In genomic region chr18:56654280-56654679, GRCh38 we compare ENCODE assay signal across 7 cellular contexts. TPM values are rescaled to one million over a fixed set of nuclear protein-coding genes. Genes with fewer than 3 reads are reported as not detected.
DNase-seq lines count a peak whose midpoint lies in the region; ATAC-seq and TF ChIP-seq lines count a peak whose summit lies in the region.
"Not testable (repeated sequence)": the region's sequence is repeated elsewhere in the genome, so short reads cannot be mapped to it uniquely, and the experiment has no call there.

No MANE protein-coding gene starts in this region.

- peak overlapping the region; percentile 0 for H3K4me3 Mint-ChIP-seq in CD4-positive, alpha-beta T cell
- H3K4me3 Mint-ChIP-seq in T-cell: peak overlapping the region in 1 of 3 donors; percentile 27
- H3K4me3 Mint-ChIP-seq in activated CD4-positive, alpha-beta T cell treated with anti-CD3 and anti-CD28 coated beads, Interleukin-2, amount 10 ng/mL, durations not matched to agents 7 days and 5 days: not testable (repeated sequence)
- H3K4me3 Mint-ChIP-seq in activated T-helper 17 cell treated with anti-CD3 and anti-CD28 coated beads, Interleukin-2, amount 50 U/mL, for 72 hours: peak overlapping the region; percentile 99
- peak overlapping the region in 8 of 10 donors; percentile 12 to 96 (median 36) for H3K4me3 Mint-ChIP-seq in naive thymus-derived CD4-positive, alpha-beta T cell
- peak overlapping the region; percentile 20 to 52 (median 21) for H3K4me3 Mint-ChIP-seq in nephron

- H3K4me3 ChIP-seq in naive thymus-derived CD4-positive, alpha-beta T cell (ENCODE audit: low read length): not testable (repeated sequence)

- POLR2A ChIA-PET in CD4-positive, alpha-beta T cell (lab: Charles Lee); T-cell (lab: Charles Lee); activated CD4-positive, alpha-beta T cell treated with anti-CD3 and anti-CD28 coated beads, Interleukin-2, amount 10 ng/mL, durations not matched to agents 7 days and 5 days (lab: Charles Lee); naive thymus-derived CD4-positive, alpha-beta T cell (lab: Charles Lee): not testable (repeated sequence)

- not testable (repeated sequence) for H3K27me3 Mint-ChIP-seq in CD4-positive, alpha-beta T cell; T-cell; activated CD4-positive, alpha-beta T cell treated with anti-CD3 and anti-CD28 coated beads, Interleukin-2, amount 10 ng/mL, durations not matched to agents 7 days and 5 days; activated T-helper 17 cell treated with anti-CD3 and anti-CD28 coated beads, Interleukin-2, amount 50 U/mL, for 72 hours; naive thymus-derived CD4-positive, alpha-beta T cell; nephron (ENCODE audit: low read depth)

- H3K36me3 Mint-ChIP-seq in CD4-positive, alpha-beta T cell (ENCODE audit: low read depth): peaks cover 19% of the 10 kb centered on the region
- not testable (repeated sequence) for H3K36me3 Mint-ChIP-seq in T-cell; activated T-helper 17 cell treated with anti-CD3 and anti-CD28 coated beads, Interleukin-2, amount 50 U/mL, for 72 hours (ENCODE audit: low read depth)
- peaks cover 33% of the 10 kb centered on the region for H3K36me3 Mint-ChIP-seq in activated CD4-positive, alpha-beta T cell treated with anti-CD3 and anti-CD28 coated beads, Interleukin-2, amount 10 ng/mL, durations not matched to agents 7 days and 5 days (ENCODE audit: low read depth)
- H3K36me3 Mint-ChIP-seq in activated naive CD4-positive, alpha-beta T cell treated with anti-CD3 and anti-CD28 coated beads, Interleukin-2, amount 50 U/mL, for 72 hours: peaks cover 30 to 31% of the 10 kb centered on the region in 2 donors
- H3K36me3 Mint-ChIP-seq in naive thymus-derived CD4-positive, alpha-beta T cell: peaks cover 0 to 19% (median 5%) of the 10 kb centered on the region in 5 donors
- peaks cover 12% of the 10 kb centered on the region for H3K36me3 Mint-ChIP-seq in nephron (ENCODE audit: low read depth)

- not testable (repeated sequence) for TF ChIP-seq CTCF in CD4-positive, alpha-beta T cell (IDR thresholded peaks at IDR 0.05); nephron (IDR thresholded peaks at IDR 0.05; ENCODE audit: unreplicated experiment in 3 of 3)

- H3K27me3 ChIP-seq in CD4-positive, alpha-beta T cell (ENCODE audit: control insufficient read depth, insufficient read depth, low read length); naive thymus-derived CD4-positive, alpha-beta T cell (ENCODE audit: control insufficient read depth in 2 of 2, insufficient read depth in 2 of 2, low read length in 2 of 2): not testable (repeated sequence)

- not testable (repeated sequence) for H3K9me3 Mint-ChIP-seq in CD4-positive, alpha-beta T cell; T-cell; activated CD4-positive, alpha-beta T cell treated with anti-CD3 and anti-CD28 coated beads, Interleukin-2, amount 10 ng/mL, durations not matched to agents 7 days and 5 days; activated T-helper 17 cell treated with anti-CD3 and anti-CD28 coated beads, Interleukin-2, amount 50 U/mL, for 72 hours; naive thymus-derived CD4-positive, alpha-beta T cell; nephron
- peaks cover 5 to 14% of the 10 kb centered on the region in 2 donors for H3K9me3 Mint-ChIP-seq in activated naive CD4-positive, alpha-beta T cell treated with anti-CD3 and anti-CD28 coated beads, Interleukin-2, amount 50 U/mL, for 72 hours

- H3K36me3 ChIP-seq in naive thymus-derived CD4-positive, alpha-beta T cell (ENCODE audit: control insufficient read depth in 2 of 3, insufficient read depth in 3 of 3, low read length in 3 of 3): not testable (repeated sequence)

- not testable (repeated sequence) for H3K27ac ChIP-seq in CD4-positive, alpha-beta T cell (ENCODE audit: low read depth, low read length); naive thymus-derived CD4-positive, alpha-beta T cell (ENCODE audit: low read depth, low read length)

- CTCF ChIA-PET in CD4-positive, alpha-beta T cell (lab: Charles Lee); T-cell (lab: Charles Lee); naive thymus-derived CD4-positive, alpha-beta T cell (lab: Charles Lee): not testable (repeated sequence)
- CTCF ChIA-PET in activated CD4-positive, alpha-beta T cell treated with anti-CD3 and anti-CD28 coated beads, Interleukin-2, amount 10 ng/mL, durations not matched to agents 7 days and 5 days (lab: Charles Lee): interaction anchor here (1.1 kb wide), 1 partner anchor 31 kb away, joined by 4 read pairs; no protein-coding TSS in a partner anchor

- not testable (repeated sequence) for H3K9me3 ChIP-seq in CD4-positive, alpha-beta T cell (ENCODE audit: control insufficient read depth, low read length); naive thymus-derived CD4-positive, alpha-beta T cell (ENCODE audit: control insufficient read depth in 2 of 3, low read length in 3 of 3)

- H3K4me1 Mint-ChIP-seq in CD4-positive, alpha-beta T cell (ENCODE audit: low read depth): peaks cover 61% of the 10 kb centered on the region
- H3K4me1 Mint-ChIP-seq in T-cell (peaks cover 60 to 68% (median 63%) of the 10 kb centered on the region in 3 donors), nephron (peaks cover 19% of the 10 kb centered on the region)
- H3K4me1 Mint-ChIP-seq in activated CD4-positive, alpha-beta T cell treated with anti-CD3 and anti-CD28 coated beads, Interleukin-2, amount 10 ng/mL, durations not matched to agents 7 days and 5 days: peaks cover 48% of the 10 kb centered on the region
- H3K4me1 Mint-ChIP-seq in activated T-helper 17 cell treated with anti-CD3 and anti-CD28 coated beads, Interleukin-2, amount 50 U/mL, for 72 hours: peaks cover 41% of the 10 kb centered on the region
- peaks cover 37 to 74% (median 65%) of the 10 kb centered on the region in 7 donors for H3K4me1 Mint-ChIP-seq in naive thymus-derived CD4-positive, alpha-beta T cell

- peaks cover 19 to 27% of the 10 kb centered on the region in 2 donors for H3K4me1 ChIP-seq in naive thymus-derived CD4-positive, alpha-beta T cell (ENCODE audit: control insufficient read depth in 2 of 2, insufficient read depth in 2 of 2, low read length in 2 of 2)

- DNase-seq in CD4-positive, alpha-beta T cell; T-cell; activated CD4-positive, alpha-beta T cell treated with anti-CD3 and anti-CD28 coated beads, Interleukin-2, amount 10 ng/mL, durations not matched to agents 7 days and 5 days; activated naive CD4-positive, alpha-beta T cell treated with anti-CD3 and anti-CD28 coated beads, Interleukin-2, amount 50 U/mL, for 72 hours (ENCODE audit: low spot score in 2 of 2); naive thymus-derived CD4-positive, alpha-beta T cell: not testable (repeated sequence)

- ATAC-seq in CD4-positive, alpha-beta T cell (ENCODE audit: poor library complexity); T-cell (replicated peaks in 1 of 4); activated T-helper 17 cell treated with anti-CD3 and anti-CD28 coated beads, Interleukin-2, amount 50 U/mL, for 72 hours (replicated peaks); activated naive CD4-positive, alpha-beta T cell treated with anti-CD3 and anti-CD28 coated beads, Interleukin-2, amount 50 U/mL, for 72 hours; naive thymus-derived CD4-positive, alpha-beta T cell: not testable (repeated sequence)

- peak overlapping the region; percentile 93 for H3K27ac Mint-ChIP-seq in CD4-positive, alpha-beta T cell
- H3K27ac Mint-ChIP-seq in T-cell: peak overlapping the region; percentile 52 to 71
- H3K27ac Mint-ChIP-seq in activated CD4-positive, alpha-beta T cell treated with anti-CD3 and anti-CD28 coated beads, Interleukin-2, amount 10 ng/mL, durations not matched to agents 7 days and 5 days: peak overlapping the region; percentile 70
- H3K27ac Mint-ChIP-seq in activated T-helper 17 cell treated with anti-CD3 and anti-CD28 coated beads, Interleukin-2, amount 50 U/mL, for 72 hours; nephron: not testable (repeated sequence)
- H3K27ac Mint-ChIP-seq in activated naive CD4-positive, alpha-beta T cell treated with anti-CD3 and anti-CD28 coated beads, Interleukin-2, amount 50 U/mL, for 72 hours: peak overlapping the region; percentile 53 to 97
- peak overlapping the region in 8 of 9 donors; percentile 34 to 93 (median 60) for H3K27ac Mint-ChIP-seq in naive thymus-derived CD4-positive, alpha-beta T cell

- intact Hi-C loops in CD4-positive, alpha-beta T cell (cut with DNase I, micrococcal nuclease): loop anchor here in 1 of 2 experiments (5.0 kb wide), 3 partner anchors 53 to 1062 kb away; partner anchors contain the start of gene FECH
- intact Hi-C loops in naive thymus-derived CD4-positive, alpha-beta T cell (cut with micrococcal nuclease): loop anchor here (5.0 kb wide), 2 partner anchors 933 to 1067 kb away; partner anchors contain the start of genes TCF4 (in 2 of the 2) and FECH (in 1 of the 2)

RNA-seq across cellular contexts. Expression of gene WDR7, which starts 3.1 kb away (rescaled TPM):
- total RNA-seq in CD4-positive, alpha-beta T cell: 10 to 100 TPM; 28.8 to 30.5 TPM
- total RNA-seq in T-cell: 10 to 100 TPM; 35.9 to 65.6 (median 41.5) TPM
- 10 to 100 TPM; 41.5 to 44.3 TPM for total RNA-seq in activated CD4-positive, alpha-beta T cell treated with anti-CD3 and anti-CD28 coated beads, Interleukin-2, amount 10 ng/mL, durations not matched to agents 7 days and 5 days
- total RNA-seq in activated T-helper 17 cell treated with anti-CD3 and anti-CD28 coated beads, Interleukin-2, amount 50 U/mL, for 72 hours: 10 to 100 TPM; 24.9 to 27.4 TPM
- total RNA-seq in activated naive CD4-positive, alpha-beta T cell treated with anti-CD3 and anti-CD28 coated beads, Interleukin-2, amount 50 U/mL, for 72 hours: 10 to 100 TPM; 21.9 to 33.7 TPM
- 10 to 100 TPM; 44.2 to 59.8 (median 51.6) TPM for total RNA-seq in naive thymus-derived CD4-positive, alpha-beta T cell
- polyA plus RNA-seq in naive thymus-derived CD4-positive, alpha-beta T cell: 10 to 100 TPM; 28.3 to 31.9 TPM

RNA-seq across cellular contexts. Expression of gene TXNL1, which starts 15.9 kb away (rescaled TPM):
- 10 to 100 TPM; 41.5 to 41.6 TPM for total RNA-seq in CD4-positive, alpha-beta T cell
- total RNA-seq in T-cell: 10 to 100 TPM; 33.6 to 40.2 (median 35.7) TPM
- total RNA-seq in activated CD4-positive, alpha-beta T cell treated with anti-CD3 and anti-CD28 coated beads, Interleukin-2, amount 10 ng/mL, durations not matched to agents 7 days and 5 days: 10 to 100 TPM; 52.9 to 58.6 TPM
- total RNA-seq in activated T-helper 17 cell treated with anti-CD3 and anti-CD28 coated beads, Interleukin-2, amount 50 U/mL, for 72 hours: 10 to 100 TPM; 66.4 to 70.7 TPM
- 10 to 100 TPM; 66.4 to 85.4 TPM for total RNA-seq in activated naive CD4-positive, alpha-beta T cell treated with anti-CD3 and anti-CD28 coated beads, Interleukin-2, amount 50 U/mL, for 72 hours
- total RNA-seq in naive thymus-derived CD4-positive, alpha-beta T cell: 10 to 100 TPM; 32.4 to 65.5 (median 42.8) TPM
- 10 to 100 TPM; 51.7 to 52.3 TPM for polyA plus RNA-seq in naive thymus-derived CD4-positive, alpha-beta T cell
